In genomic region chr3:47418167-47419082, GRCh38 we compare ENCODE assay signal across 14 cellular contexts. TPM values are rescaled to one million over a fixed set of nuclear protein-coding genes. Genes with fewer than 3 reads are reported as not detected.
A peak's percentile ranks its signal among the peaks of the same experiment; 100 is the strongest.
DNase-seq lines count a peak whose midpoint lies in the region; ATAC-seq and TF ChIP-seq lines count a peak whose summit lies in the region.
"Had no signal": no experiment of that assay in that cellular context is flagged by ENCODE, and none has a peak within 500 bp of the region (broad histone marks: within the 10 kb centered on the region; RNA-seq: fewer than 3 reads in every experiment).

No MANE protein-coding gene starts in this region.

- no peak for TF ChIP-seq EP300 in gastroesophageal sphincter (IDR thresholded peaks at IDR 0.05)
- TF ChIP-seq EP300 in stomach (IDR thresholded peaks at IDR 0.05): no peak

- intact Hi-C loops in stomach (cut with DNase I; ENCODE audit: low total_unique reads): no loop called here

- H3K4me1 ChIP-seq in OCI-LY1 (ENCODE audit: insufficient read depth, low read length, severe bottlenecking): peaks cover 19% of the 10 kb centered on the region
- peaks cover 0 to 19% (median 11%) of the 10 kb centered on the region in 3 donors for H3K4me1 ChIP-seq in gastroesophageal sphincter
- H3K4me1 ChIP-seq in stomach: peaks cover 12 to 31% (median 19%) of the 10 kb centered on the region in 4 donors

- peak; percentile 8; the same call in 1 of the 2 replicates for TF ChIP-seq CTCF in OCI-LY1 (IDR thresholded peaks at IDR 0.05; ENCODE audit: low read length)
- no peak for TF ChIP-seq CTCF in gastroesophageal sphincter (IDR thresholded peaks at IDR 0.05)
- no peak for TF ChIP-seq CTCF in stomach (IDR thresholded peaks at IDR 0.05)
- TF ChIP-seq CTCF in GM10266 (IDR thresholded peaks at IDR 0.05; ENCODE audit: control insufficient read depth, insufficient read depth, low read depth, missing control alignments): no peak

- DNase-seq in 8988T: peak; percentile 75
- DNase-seq in D341Med (ENCODE audit: low spot score): peak; percentile 51
- DNase-seq in hepatic stellate cell (ENCODE audit: low spot score): peak; percentile 45
- no peak for DNase-seq in HUDEP-2 (lab: John Stamatoyannopoulos, UW; ENCODE audit: unreplicated experiment in 76 of 76)
- DNase-seq in stomach: no peak
- no peak for DNase-seq in GM10266 (ENCODE audit: extremely low spot score)
- DNase-seq: CD4-positive, CD25-positive, alpha-beta regulatory T cell; dorsolateral prefrontal cortex; foreskin melanocyte; NCI-H1092; NCI-H446 treated with DMSO at 0.1 percent for 48 hours had no signal

- no peak overlapping the region for H2AFZ ChIP-seq in OCI-LY1 (ENCODE audit: low read length)

- WGBS in gastroesophageal sphincter (ENCODE audit: low coverage in 1 of 2), 2 donors: 40 to 81% methylated on average over 1 to 8 of the region's 53 CpGs
- 89 to 91% (median 90%) methylated on average over 20 to 53 of the region's 53 CpGs for WGBS in stomach, 5 donors

- H3K4me3 ChIP-seq in OCI-LY1 (ENCODE audit: low read depth, low read length, poor library complexity, severe bottlenecking) (no peak overlapping the region), gastroesophageal sphincter (no peak overlapping the region), stomach (no peak overlapping the region)
- H3K4me3 ChIP-seq: dorsolateral prefrontal cortex, HAP-1 had no signal

- H3K79me2 ChIP-seq in OCI-LY1 (ENCODE audit: insufficient read depth, low read length): no peaks in the 10 kb centered on the region

- H3K9me3 ChIP-seq in OCI-LY1 (ENCODE audit: low read length) (no peaks in the 10 kb centered on the region), gastroesophageal sphincter (no peaks in the 10 kb centered on the region), stomach (no peaks in the 10 kb centered on the region)
- H3K9me3 ChIP-seq: HAP-1 had no signal

- no peaks in the 10 kb centered on the region for H3K9me2 ChIP-seq in OCI-LY1 (ENCODE audit: low read depth, low read length)

- ATAC-seq in gastroesophageal sphincter: no peak

- no peak for TF ChIP-seq POLR2A in gastroesophageal sphincter (IDR thresholded peaks at IDR 0.05)
- no peak for TF ChIP-seq POLR2A in stomach (IDR thresholded peaks at IDR 0.05)

- H3K27me3 ChIP-seq in OCI-LY1 (ENCODE audit: insufficient read depth, low read length) (no peaks in the 10 kb centered on the region), gastroesophageal sphincter (no peaks in the 10 kb centered on the region), stomach (no peaks in the 10 kb centered on the region)
- H3K27me3 ChIP-seq: dorsolateral prefrontal cortex had no signal

- H3K27ac ChIP-seq in OCI-LY1 (ENCODE audit: low read depth, low read length, poor library complexity, severe bottlenecking): no peak overlapping the region
- no peak overlapping the region for H3K27ac ChIP-seq in gastroesophageal sphincter
- no peak overlapping the region for H3K27ac ChIP-seq in stomach

- H3K36me3 ChIP-seq in OCI-LY1 (ENCODE audit: insufficient read depth, low read length) (peaks cover 68% of the 10 kb centered on the region; the same call in 1 of the 2 replicates), gastroesophageal sphincter (peaks cover 0 to 87% of the 10 kb centered on the region in 2 donors), stomach (peaks cover 47 to 86% (median 83%) of the 10 kb centered on the region in 4 donors)

- no peak overlapping the region for H3K4me2 ChIP-seq in OCI-LY1 (ENCODE audit: low read length)

- no peaks in the 10 kb centered on the region for H4K20me1 ChIP-seq in OCI-LY1 (ENCODE audit: insufficient read depth, low read length)

- H3F3A ChIP-seq in OCI-LY1 (ENCODE audit: insufficient read depth, low read length): no peaks in the 10 kb centered on the region

- no peak overlapping the region for H3K9ac ChIP-seq in OCI-LY1 (ENCODE audit: low read length)

RNA-seq across cellular contexts. Expression of gene PTPN23, which starts 37.6 kb away (rescaled TPM):
- total RNA-seq in gastroesophageal sphincter (10 to 100 TPM in 3 of 4 donors, 1 to 10 TPM in 1; 9.1 to 34.2 (median 19.5) TPM), stomach (100 to 1,000 TPM in 2 of 5 donors, 10 to 100 TPM in 3; 26.3 to 120 (median 53.4) TPM)
- 10 to 100 TPM in 1 of 3 donors, 1 to 10 TPM in 2; 8.6 to 24.0 (median 9.1) TPM for polyA plus RNA-seq in stomach

RNA-seq across cellular contexts. Expression of gene SCAP, which starts 57.3 kb away (rescaled TPM):
- 10 to 100 TPM; 58.8 to 93.5 (median 71.5) TPM for total RNA-seq in gastroesophageal sphincter
- 100 to 1,000 TPM in 1 of 5 donors, 10 to 100 TPM in 4; 44.9 to 223 (median 56.2) TPM for total RNA-seq in stomach
- polyA plus RNA-seq in stomach: 10 to 100 TPM; 15.6 to 30.3 (median 24.0) TPM

Comparison
In these comparisons a context has a peak if more than half of its experiments do, and no peak if none do; other contexts are left out.
1. DNase-seq: peak in 8988T (single experiment), D341Med (single experiment) and hepatic stellate cell (single experiment); none in HUDEP-2 (0 of 76), stomach (single experiment) and GM10266 (single experiment).